ENCODE assay signal across 26 cellular contexts in the genomic region with DNA sequence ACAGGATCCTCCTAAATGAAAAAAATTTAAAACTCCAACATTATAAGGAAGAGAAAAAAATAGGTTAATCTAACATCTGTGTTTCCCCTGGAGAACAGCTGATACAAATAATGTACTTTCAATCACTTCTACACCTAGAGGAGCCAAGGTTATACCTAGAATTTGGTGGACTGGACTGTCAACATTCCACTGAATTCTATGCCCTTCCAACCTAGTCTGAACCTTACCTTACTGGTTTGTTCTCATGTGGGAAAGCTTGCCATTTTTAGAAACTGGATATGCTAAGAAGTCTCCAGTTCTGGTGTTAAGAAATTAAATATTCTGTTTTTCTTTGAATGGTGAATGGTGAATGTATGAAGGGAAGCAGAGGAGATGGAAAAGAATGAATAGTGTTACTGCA.
DNase-seq lines count a peak whose midpoint lies in the region; ATAC-seq, FAIRE-seq and TF ChIP-seq lines count a peak whose summit lies in the region.
"Had no signal": no experiment of that assay in that cellular context is flagged by ENCODE, and none has a peak within 500 bp of the region (broad histone marks: within the 10 kb centered on the region; RNA-seq: fewer than 3 reads in every experiment).

No MANE protein-coding gene starts in this region.

- no peak overlapping the region for H3K9ac ChIP-seq in PC-3 (ENCODE audit: low read length)
- H3K9ac ChIP-seq: BLaER1 treated with 17β-estradiol and CSF1 and Interleukin-3, amounts not matched to agents 10 nM and 100 nM had no signal

- H3K4me1 Mint-ChIP-seq in endothelial cell (ENCODE audit: unreplicated experiment) (no peaks in the 10 kb centered on the region), neural crest cell (no peaks in the 10 kb centered on the region)
- H3K4me1 Mint-ChIP-seq: CD14-positive monocyte; CD8-positive, alpha-beta memory T cell; GM23338 had no signal

- BruUV-seq in PC-3 (replicated peaks; lab: Mats Ljungman, UMichigan), result no TSS peak

- CTCF ChIA-PET in PC-3 (lab: Charles Lee), result no interaction called here

- H3K27me3 Mint-ChIP-seq in endothelial cell (ENCODE audit: unreplicated experiment) (peaks cover 6% of the 10 kb centered on the region), neural crest cell (ENCODE audit: low read depth) (no peaks in the 10 kb centered on the region)
- H3K27me3 Mint-ChIP-seq: CD4-positive, alpha-beta T cell; CD8-positive, alpha-beta memory T cell had no signal

- no peak overlapping the region for H3K27ac ChIP-seq in PC-3 (ENCODE audit: low read length)
- H3K27ac ChIP-seq in SJCRH30, result no peak overlapping the region
- H3K27ac ChIP-seq: A549; BLaER1 treated with 17β-estradiol and CSF1 and Interleukin-3, amounts not matched to agents 10 nM and 100 nM had no signal

- POLR2A ChIA-PET in PC-3 (lab: Charles Lee; ENCODE audit: unreplicated experiment), result no interaction called here

- no peak overlapping the region for H2AFZ ChIP-seq in PC-3 (ENCODE audit: low read length)
- H2AFZ ChIP-seq: GM23338 had no signal

- H3K4me1 ChIP-seq in PC-3 (ENCODE audit: insufficient read depth, low read length), result peaks cover 23% of the 10 kb centered on the region
- H3K4me1 ChIP-seq in SJCRH30, result no peaks in the 10 kb centered on the region
- H3K4me1 ChIP-seq: BLaER1 treated with 17β-estradiol and CSF1 and Interleukin-3, amounts not matched to agents 10 nM and 100 nM; HAP-1 had no signal

- H3K27me3 ChIP-seq in PC-3 (ENCODE audit: low read length) (no peaks in the 10 kb centered on the region), SJCRH30 (no peaks in the 10 kb centered on the region)
- H3K27me3 ChIP-seq: BE2C; BLaER1 treated with 17β-estradiol and CSF1 and Interleukin-3, amounts not matched to agents 10 nM and 100 nM had no signal

- peak; percentile 45 for FAIRE-seq in H54 (lab: Jason Lieb, UNC)
- FAIRE-seq: A549, D721Med, GM12878, GM19239 had no signal

- TF ChIP-seq POLR2A in H54 (IDR thresholded peaks at IDR 0.05; ENCODE audit: low read depth, low read length), result no peak

- no peaks in the 10 kb centered on the region for H3K79me2 ChIP-seq in PC-3 (ENCODE audit: low read length)

- peaks cover 11% of the 10 kb centered on the region for H3F3A ChIP-seq in PC-3 (ENCODE audit: low read length, unreplicated experiment)

- H3K9me3 Mint-ChIP-seq in endothelial cell (ENCODE audit: unreplicated experiment), result no peaks in the 10 kb centered on the region
- peaks cover 5% of the 10 kb centered on the region for H3K9me3 Mint-ChIP-seq in neural crest cell
- H3K9me3 Mint-ChIP-seq in activated naive CD4-positive, alpha-beta T cell treated with anti-CD3 and anti-CD28 coated beads, Interleukin-2, amount 50 U/mL, for 72 hours, result peaks cover 0 to 4% of the 10 kb centered on the region in 2 donors
- H3K9me3 Mint-ChIP-seq: CD4-positive, alpha-beta T cell had no signal

- H3K9me3 ChIP-seq in PC-3 (ENCODE audit: low read length) (no peaks in the 10 kb centered on the region), SJCRH30 (replicated peaks) (no peaks in the 10 kb centered on the region)
- H3K9me3 ChIP-seq: A549, HAP-1 had no signal

- no peak for ATAC-seq in PC-3
- ATAC-seq in activated naive CD4-positive, alpha-beta T cell treated with anti-CD3 and anti-CD28 coated beads, Interleukin-2, amount 50 U/mL, for 72 hours, result no peak
- no peak for ATAC-seq in GM21390 (IDR thresholded peaks at IDR 0.05; ENCODE audit: unreplicated experiment)
- ATAC-seq in HG03460 (IDR thresholded peaks at IDR 0.05; ENCODE audit: unreplicated experiment), result no peak
- ATAC-seq: A549, GM12878, GM23338 had no signal

- no peaks in the 10 kb centered on the region for H3K9me2 ChIP-seq in PC-3 (replicated peaks; ENCODE audit: low read length)

- no peak overlapping the region for H3K4me2 ChIP-seq in PC-3 (ENCODE audit: low read length)
- H3K4me2 ChIP-seq: A549; BLaER1 treated with 17β-estradiol and CSF1 and Interleukin-3, amounts not matched to agents 10 nM and 100 nM; GM23338 had no signal

- H3K36me3 ChIP-seq in PC-3 (ENCODE audit: low read depth, low read length), result peaks cover 31% of the 10 kb centered on the region
- peaks cover 42% of the 10 kb centered on the region for H3K36me3 ChIP-seq in SJCRH30

- H3K27ac Mint-ChIP-seq in endothelial cell (ENCODE audit: unreplicated experiment) (no peak overlapping the region), neural crest cell (ENCODE audit: unreplicated experiment) (peak overlapping the region; percentile 17)
- no peak overlapping the region for H3K27ac Mint-ChIP-seq in activated naive CD4-positive, alpha-beta T cell treated with anti-CD3 and anti-CD28 coated beads, Interleukin-2, amount 50 U/mL, for 72 hours
- H3K27ac Mint-ChIP-seq: CD14-positive monocyte; CD4-positive, alpha-beta T cell; CD8-positive, alpha-beta memory T cell; GM23338 had no signal

- no peak for TF ChIP-seq CTCF in PC-3 (conservative IDR thresholded peaks at IDR 0.05; ENCODE audit: low read depth, low read length)
- TF ChIP-seq CTCF in endothelial cell (IDR thresholded peaks at IDR 0.05; ENCODE audit: unreplicated experiment), result no peak
- TF ChIP-seq CTCF in neural crest cell (conservative IDR thresholded peaks at IDR 0.05), result no peak

- DNase-seq in H54 (ENCODE audit: insufficient read length, low spot score) (no peak), PC-3 (peak; percentile 34), endothelial cell (ENCODE audit: low spot score) (no peak), neural crest cell (ENCODE audit: low read depth, low spot score) (no peak), SJCRH30 (no peak)
- no peak for DNase-seq in activated naive CD4-positive, alpha-beta T cell treated with anti-CD3 and anti-CD28 coated beads, Interleukin-2, amount 50 U/mL, for 72 hours (ENCODE audit: low spot score in 2 of 2)
- DNase-seq: 8988T; ACHN; AML-193; BE2C; CD4-positive, alpha-beta T cell; CD8-positive, alpha-beta memory T cell; DMS 273 treated with DMSO at 0.1 percent for 48 hours; DMS79; EL; GDM1 had no signal

- H3K4me3 Mint-ChIP-seq in endothelial cell (ENCODE audit: unreplicated experiment) (peak overlapping the region; percentile 23), neural crest cell (no peak overlapping the region)
- H3K4me3 Mint-ChIP-seq: CD14-positive monocyte; CD4-positive, alpha-beta T cell; CD8-positive, alpha-beta memory T cell; GM23338 had no signal

- H4K20me1 ChIP-seq in PC-3 (ENCODE audit: low read length), result no peaks in the 10 kb centered on the region
- H4K20me1 ChIP-seq: BLaER1 treated with 17β-estradiol and CSF1 and Interleukin-3, amounts not matched to agents 10 nM and 100 nM had no signal

- intact Hi-C loops in PC-3 (cut with micrococcal nuclease), result no loop called here

- H3K4me3 ChIP-seq in PC-3 (ENCODE audit: low read length), result no peak overlapping the region
- no peak overlapping the region for H3K4me3 ChIP-seq in SJCRH30
- H3K4me3 ChIP-seq: A549; BLaER1 treated with 17β-estradiol and CSF1 and Interleukin-3, amounts not matched to agents 10 nM and 100 nM; GM12878; GM23338; HAP-1 had no signal

- H3K36me3 Mint-ChIP-seq in endothelial cell (ENCODE audit: low read depth, unreplicated experiment), result peaks cover 50% of the 10 kb centered on the region
- H3K36me3 Mint-ChIP-seq in neural crest cell (ENCODE audit: low read depth), result peaks cover 38% of the 10 kb centered on the region
- peaks cover 0 to 5% of the 10 kb centered on the region in 2 donors for H3K36me3 Mint-ChIP-seq in activated naive CD4-positive, alpha-beta T cell treated with anti-CD3 and anti-CD28 coated beads, Interleukin-2, amount 50 U/mL, for 72 hours
